ENCODE assay signal across 8 cellular contexts in genomic region chr20:31713312-31714049, GRCh38. TPM values are rescaled to one million over a fixed set of nuclear protein-coding genes. Genes with fewer than 3 reads are reported as not detected.
A peak's percentile ranks its signal among the peaks of the same experiment; 100 is the strongest.
DNase-seq lines count a peak whose midpoint lies in the region; ATAC-seq and TF ChIP-seq lines count a peak whose summit lies in the region.

No MANE protein-coding gene starts in this region.

- H3K27ac ChIP-seq in CD8-positive, alpha-beta T cell (ENCODE audit: low read depth, low read length), result no peak overlapping the region
- H3K27ac ChIP-seq in RWPE1, result peak overlapping the region; percentile 97

- peaks cover 84% of the 10 kb centered on the region for H3K4me1 Mint-ChIP-seq in CD8-positive, alpha-beta T cell (ENCODE audit: low read depth)
- peaks cover 39 to 88% (median 86%) of the 10 kb centered on the region in 4 donors for H3K4me1 Mint-ChIP-seq in naive thymus-derived CD8-positive, alpha-beta T cell

- H3K9me3 ChIP-seq in CD8-positive, alpha-beta T cell (ENCODE audit: low read length), result no peaks in the 10 kb centered on the region

- no peak for TF ChIP-seq POLR2A in GM18505 (IDR thresholded peaks at IDR 0.05; ENCODE audit: borderline replicate concordance, extremely low read depth, insufficient read depth, insufficient read length)

- no peak overlapping the region for H3K4me3 ChIP-seq in CD8-positive, alpha-beta T cell (ENCODE audit: low read depth, low read length)
- peak overlapping the region; percentile 32 for H3K4me3 ChIP-seq in epithelial cell of proximal tubule (ENCODE audit: low read depth, low read length)

- H3K36me3 Mint-ChIP-seq in CD8-positive, alpha-beta T cell, result peaks cover 59% of the 10 kb centered on the region
- H3K36me3 Mint-ChIP-seq in naive thymus-derived CD8-positive, alpha-beta T cell, result peaks cover 0 to 47% (median 11%) of the 10 kb centered on the region in 3 donors

- DNase-seq in CD8-positive, alpha-beta T cell, result no peak
- peak; percentile 95 for DNase-seq in RWPE1 (ENCODE audit: low spot score)
- no peak for DNase-seq in epithelial cell of proximal tubule (ENCODE audit: low read depth)
- no peak for DNase-seq in naive thymus-derived CD8-positive, alpha-beta T cell
- DNase-seq in putamen (ENCODE audit: low spot score), result no peak
- no peak for DNase-seq in effector CD4-positive, alpha-beta T cell
- no peak for DNase-seq in activated CD4-positive, alpha-beta T cell treated with anti-CD3 and anti-CD28 coated beads, Interleukin-2, amount 50 U/mL, for 4 hours

- POLR2A ChIA-PET in CD8-positive, alpha-beta T cell (lab: Charles Lee), result no interaction called here
- POLR2A ChIA-PET in RWPE1 (lab: Yijun Ruan, JAX; ENCODE audit: low non-redundant PET), result interaction anchor here (0.6 to 1.8 kb wide), 4 partner anchors 9 to 35 kb away, joined by 3 to 6 read pairs (median 3); no protein-coding TSS in a partner anchor
- POLR2A ChIA-PET in naive thymus-derived CD8-positive, alpha-beta T cell (lab: Charles Lee), result no interaction called here

- no peak for ATAC-seq in CD8-positive, alpha-beta T cell
- ATAC-seq in naive thymus-derived CD8-positive, alpha-beta T cell, result no peak
- no peak for ATAC-seq in GM18505 (IDR thresholded peaks at IDR 0.05; ENCODE audit: unreplicated experiment)

- H3K27me3 Mint-ChIP-seq in CD8-positive, alpha-beta T cell (ENCODE audit: low read depth), result no peaks in the 10 kb centered on the region
- no peaks in the 10 kb centered on the region for H3K27me3 Mint-ChIP-seq in naive thymus-derived CD8-positive, alpha-beta T cell

- no peaks in the 10 kb centered on the region for H3K9me3 Mint-ChIP-seq in CD8-positive, alpha-beta T cell
- no peaks in the 10 kb centered on the region for H3K9me3 Mint-ChIP-seq in naive thymus-derived CD8-positive, alpha-beta T cell

- H3K4me3 Mint-ChIP-seq in CD8-positive, alpha-beta T cell, result no peak overlapping the region
- no peak overlapping the region for H3K4me3 Mint-ChIP-seq in naive thymus-derived CD8-positive, alpha-beta T cell

- no peaks in the 10 kb centered on the region for H3K27me3 ChIP-seq in CD8-positive, alpha-beta T cell (ENCODE audit: insufficient read depth, low read length)

- no peak for TF ChIP-seq CTCF in CD8-positive, alpha-beta T cell (IDR thresholded peaks at IDR 0.05)
- no peak for TF ChIP-seq CTCF in RWPE1 (conservative IDR thresholded peaks at IDR 0.05; ENCODE audit: low read depth)
- no peak for TF ChIP-seq CTCF in epithelial cell of proximal tubule (conservative IDR thresholded peaks at IDR 0.05; ENCODE audit: low read depth, low read length)

- H3K36me3 ChIP-seq in CD8-positive, alpha-beta T cell (ENCODE audit: insufficient read depth, low read length), result peaks cover 8% of the 10 kb centered on the region

- intact Hi-C loops in CD8-positive, alpha-beta T cell (cut with DNase I, micrococcal nuclease), result no loop called here

- peak overlapping the region; percentile 88 for H3K27ac Mint-ChIP-seq in CD8-positive, alpha-beta T cell
- peak overlapping the region in 9 of 10 donors; percentile 11 to 84 (median 60) for H3K27ac Mint-ChIP-seq in naive thymus-derived CD8-positive, alpha-beta T cell

- peaks cover 45% of the 10 kb centered on the region for H3K4me1 ChIP-seq in CD8-positive, alpha-beta T cell (ENCODE audit: insufficient read depth, low read length)

- CTCF ChIA-PET in CD8-positive, alpha-beta T cell (lab: Charles Lee), result interaction anchor here (0.7 to 2.1 kb wide), 3 partner anchors 9 to 52 kb away, joined by 4 to 7 read pairs (median 7); partner anchors contain the start of gene BCL2L1
- CTCF ChIA-PET in RWPE1 (lab: Yijun Ruan, JAX), result interaction anchor here (0.6 to 2.8 kb wide), 4 partner anchors 10 to 59 kb away, joined by 3 to 16 read pairs (median 4); partner anchors contain the start of gene BCL2L1

RNA-seq across cellular contexts. Expression of gene BCL2L1, which starts 9.2 kb away (rescaled TPM):
- 1 to 10 TPM; 9.5 to 9.7 TPM for total RNA-seq in CD8-positive, alpha-beta T cell
- total RNA-seq in epithelial cell of proximal tubule, result 197 and 209 TPM in 2 replicates
- total RNA-seq in naive thymus-derived CD8-positive, alpha-beta T cell, result 10 to 100 TPM; 14.8 to 17.7 TPM
- 10 to 100 TPM in 1 of 3 donors, 1 to 10 TPM in 2; 8.0 to 15.4 (median 8.2) TPM for polyA plus RNA-seq in naive thymus-derived CD8-positive, alpha-beta T cell

RNA-seq across cellular contexts. Expression of gene TPX2, which starts 25.6 kb away (rescaled TPM):
- under 1 TPM; 0.62 to 0.75 TPM for total RNA-seq in CD8-positive, alpha-beta T cell
- total RNA-seq in epithelial cell of proximal tubule, result 126 and 147 TPM in 2 replicates
- under 1 TPM; 0.16 to 0.22 TPM for total RNA-seq in naive thymus-derived CD8-positive, alpha-beta T cell
- polyA plus RNA-seq in naive thymus-derived CD8-positive, alpha-beta T cell, result under 1 TPM in 2 of 3 donors, not detected in 1; 0.30 to 0.50 TPM

Comparison
In these comparisons a context has a peak if more than half of its experiments do, and no peak if none do; other contexts are left out.
1. RNA of gene BCL2L1, which starts 9.2 kb away (total RNA-seq): 197 to 209 TPM in epithelial cell of proximal tubule; 14.8 to 17.7 TPM in naive thymus-derived CD8-positive, alpha-beta T cell and 9.5 to 9.7 TPM in CD8-positive, alpha-beta T cell; every median in the first group is over 10 times any median in the second.
2. RNA of gene TPX2, which starts 25.6 kb away (total RNA-seq): 126 to 147 TPM in epithelial cell of proximal tubule; 0.62 to 0.75 TPM in CD8-positive, alpha-beta T cell and 0.16 to 0.22 TPM in naive thymus-derived CD8-positive, alpha-beta T cell; every median in the first group is over 10 times any median in the second.